ENCODE assay signal across 20 cellular contexts in the genomic region with DNA sequence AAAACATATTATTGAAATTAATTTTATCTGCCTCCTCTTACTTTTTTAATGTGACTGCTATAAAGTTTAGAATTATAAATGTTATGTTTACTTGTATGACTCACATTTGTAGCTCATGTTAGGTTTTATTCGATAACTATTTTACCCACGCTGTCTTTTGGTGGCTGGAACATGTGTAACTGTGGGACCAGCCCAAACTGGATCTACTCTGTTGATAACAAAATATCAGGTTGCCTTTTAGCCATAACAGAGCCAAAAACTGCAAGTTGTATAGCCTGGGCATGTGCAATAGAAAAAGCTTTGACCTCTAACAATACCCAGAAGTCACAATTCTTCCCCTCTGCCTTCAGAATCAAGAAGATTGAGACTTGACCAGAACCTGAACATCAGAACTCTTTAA.
DNase-seq lines count a peak whose midpoint lies in the region; ATAC-seq and TF ChIP-seq lines count a peak whose summit lies in the region.
"Had no signal": no experiment of that assay in that cellular context is flagged by ENCODE, and none has a peak within 500 bp of the region (broad histone marks: within the 10 kb centered on the region; RNA-seq: fewer than 3 reads in every experiment).

No MANE protein-coding gene starts in this region.

- no peak overlapping the region for H3K4me3 ChIP-seq in brain microvascular endothelial cell (ENCODE audit: low read depth, low read length)
- no peak overlapping the region for H3K4me3 ChIP-seq in fibroblast of villous mesenchyme (ENCODE audit: low read depth, low read length)
- H3K4me3 ChIP-seq in suprapubic skin: no peak overlapping the region

- no peaks in the 10 kb centered on the region for H3K27me3 ChIP-seq in brain microvascular endothelial cell (replicated peaks)
- no peaks in the 10 kb centered on the region for H3K27me3 ChIP-seq in suprapubic skin
- H3K27me3 ChIP-seq: BE2C had no signal

- BruUV-seq in Calu3 (replicated peaks; lab: Mats Ljungman, UMichigan): no TSS peak

- TF ChIP-seq POLR2A in suprapubic skin (IDR thresholded peaks at IDR 0.05): no peak

- TF ChIP-seq EP300 in suprapubic skin (IDR thresholded peaks at IDR 0.05): no peak

- in situ Hi-C loops in brain microvascular endothelial cell (cut with HindIII; ENCODE audit: low pct_ligation_motif_present, low sequenced_read_pairs): no loop called here

- H3K36me3 ChIP-seq in brain microvascular endothelial cell (replicated peaks) (no peaks in the 10 kb centered on the region), suprapubic skin (no peaks in the 10 kb centered on the region)
- H3K36me3 ChIP-seq: BE2C had no signal

- H3K4me3 Mint-ChIP-seq in Calu3 (ENCODE audit: low read depth, unreplicated experiment): no peak overlapping the region
- H3K4me3 Mint-ChIP-seq in HFFc6: peak overlapping the region; percentile 46
- H3K4me3 Mint-ChIP-seq in activated T-cell treated with anti-CD3 and anti-CD28 coated beads, Interleukin-2, amount 50 U/mL, for 72 hours: no peak overlapping the region
- H3K4me3 Mint-ChIP-seq: CD4-positive, alpha-beta T cell had no signal

- no peaks in the 10 kb centered on the region for H3K4me1 ChIP-seq in suprapubic skin
- H3K4me1 ChIP-seq: BE2C, Caco-2 had no signal

- TF ChIP-seq CTCF in Calu3 (IDR thresholded peaks at IDR 0.05; ENCODE audit: unreplicated experiment) (no peak), HFFc6 (IDR thresholded peaks at IDR 0.05) (no peak), brain microvascular endothelial cell (IDR thresholded peaks at IDR 0.05; ENCODE audit: low read depth, low read length, missing control alignments) (no peak), fibroblast of villous mesenchyme (IDR thresholded peaks at IDR 0.05; ENCODE audit: insufficient read depth, low read depth, low read length) (no peak), suprapubic skin (IDR thresholded peaks at IDR 0.05) (no peak)

- no peak for ATAC-seq in activated T-cell treated with anti-CD3 and anti-CD28 coated beads, Interleukin-2, amount 50 U/mL, for 72 hours (replicated peaks in 1 of 2)

- H3K27ac ChIP-seq in brain microvascular endothelial cell (peak overlapping the region; percentile 27), suprapubic skin (no peak overlapping the region)

- H3K36me3 Mint-ChIP-seq in Calu3 (ENCODE audit: insufficient read depth, unreplicated experiment) (no peaks in the 10 kb centered on the region), HFFc6 (ENCODE audit: low read depth) (no peaks in the 10 kb centered on the region)
- H3K36me3 Mint-ChIP-seq in activated T-cell treated with anti-CD3 and anti-CD28 coated beads, Interleukin-2, amount 50 U/mL, for 72 hours (ENCODE audit: insufficient read depth in 2 of 2): no peaks in the 10 kb centered on the region

- CTCF ChIA-PET in Calu3 (lab: Charles Lee): interaction anchor here (0.8 to 0.9 kb wide), 2 partner anchors 17 to 69 kb away, joined by 3 to 4 read pairs; no protein-coding TSS in a partner anchor

- no peaks in the 10 kb centered on the region for H3K9me3 Mint-ChIP-seq in Calu3 (ENCODE audit: low read depth, unreplicated experiment)
- H3K9me3 Mint-ChIP-seq in HFFc6: no peaks in the 10 kb centered on the region
- H3K9me3 Mint-ChIP-seq in activated T-cell treated with anti-CD3 and anti-CD28 coated beads, Interleukin-2, amount 50 U/mL, for 72 hours: peaks cover 0 to 2% of the 10 kb centered on the region in 2 donors
- H3K9me3 Mint-ChIP-seq: CD4-positive, alpha-beta T cell had no signal

- DNase-seq in Calu3: no peak
- no peak for DNase-seq in HFFc6
- DNase-seq in brain microvascular endothelial cell: peak; percentile 53
- DNase-seq in fibroblast of villous mesenchyme (ENCODE audit: low read depth): peak; percentile 21
- DNase-seq in activated T-cell treated with anti-CD3 and anti-CD28 coated beads, Interleukin-2, amount 50 U/mL, for 72 hours: no peak
- no peak for DNase-seq in suprapubic skin (ENCODE audit: low spot score in 2 of 2)
- DNase-seq in OCI-M1 (lab: John Stamatoyannopoulos, UW): no peak
- no peak for DNase-seq in T1000 (lab: John Stamatoyannopoulos, UW)
- DNase-seq: BE2C; Caco-2; CD4-positive, alpha-beta T cell; DMS153; GF-D8; KBM-7; NCI-H1417; NCI-H187 treated with DMSO at 0.1 percent for 48 hours; NCI-H2227 treated with DMSO at 0.1 percent for 48 hours; NCI-H510A treated with DMSO at 0.1 percent for 48 hours; NCI-H82; RPMI8226 had no signal

- intact Hi-C loops in Calu3 (cut with micrococcal nuclease; ENCODE audit: unreplicated experiment): no loop called here

- H3K27me3 Mint-ChIP-seq in Calu3 (ENCODE audit: unreplicated experiment) (no peaks in the 10 kb centered on the region), HFFc6 (ENCODE audit: insufficient read depth) (peaks cover 1% of the 10 kb centered on the region; the same call in 1 of the 2 replicates)
- H3K27me3 Mint-ChIP-seq in activated T-cell treated with anti-CD3 and anti-CD28 coated beads, Interleukin-2, amount 50 U/mL, for 72 hours (ENCODE audit: low read depth): no peaks in the 10 kb centered on the region
- H3K27me3 Mint-ChIP-seq: CD4-positive, alpha-beta T cell had no signal

- H3K27ac Mint-ChIP-seq in Calu3 (ENCODE audit: unreplicated experiment) (peak overlapping the region; percentile 25), HFFc6 (peak overlapping the region; percentile 72)
- no peak overlapping the region for H3K27ac Mint-ChIP-seq in activated T-cell treated with anti-CD3 and anti-CD28 coated beads, Interleukin-2, amount 50 U/mL, for 72 hours
- H3K27ac Mint-ChIP-seq: CD4-positive, alpha-beta T cell had no signal

- 62% methylated on average over 2 of the region's 2 CpGs for WGBS in suprapubic skin

- no peaks in the 10 kb centered on the region for H3K9me3 ChIP-seq in suprapubic skin
- H3K9me3 ChIP-seq: BE2C, Caco-2 had no signal

- peaks cover 38% of the 10 kb centered on the region for H3K4me1 Mint-ChIP-seq in Calu3 (ENCODE audit: low read depth, unreplicated experiment)
- peaks cover 54% of the 10 kb centered on the region for H3K4me1 Mint-ChIP-seq in HFFc6 (ENCODE audit: low read depth)
- no peaks in the 10 kb centered on the region for H3K4me1 Mint-ChIP-seq in activated T-cell treated with anti-CD3 and anti-CD28 coated beads, Interleukin-2, amount 50 U/mL, for 72 hours (ENCODE audit: low read depth)

Comparison
In these comparisons a context has a peak if more than half of its experiments do, and no peak if none do; other contexts are left out.
1. DNase-seq: peak in brain microvascular endothelial cell (single experiment) and fibroblast of villous mesenchyme (single experiment); none in Calu3 (single experiment), HFFc6 (single experiment), activated T-cell treated with anti-CD3 and anti-CD28 coated beads, Interleukin-2, amount 50 U/mL, for 72 hours (0 of 2), suprapubic skin (0 of 2), OCI-M1 (single experiment) and T1000 (single experiment).